In the genomic region with DNA sequence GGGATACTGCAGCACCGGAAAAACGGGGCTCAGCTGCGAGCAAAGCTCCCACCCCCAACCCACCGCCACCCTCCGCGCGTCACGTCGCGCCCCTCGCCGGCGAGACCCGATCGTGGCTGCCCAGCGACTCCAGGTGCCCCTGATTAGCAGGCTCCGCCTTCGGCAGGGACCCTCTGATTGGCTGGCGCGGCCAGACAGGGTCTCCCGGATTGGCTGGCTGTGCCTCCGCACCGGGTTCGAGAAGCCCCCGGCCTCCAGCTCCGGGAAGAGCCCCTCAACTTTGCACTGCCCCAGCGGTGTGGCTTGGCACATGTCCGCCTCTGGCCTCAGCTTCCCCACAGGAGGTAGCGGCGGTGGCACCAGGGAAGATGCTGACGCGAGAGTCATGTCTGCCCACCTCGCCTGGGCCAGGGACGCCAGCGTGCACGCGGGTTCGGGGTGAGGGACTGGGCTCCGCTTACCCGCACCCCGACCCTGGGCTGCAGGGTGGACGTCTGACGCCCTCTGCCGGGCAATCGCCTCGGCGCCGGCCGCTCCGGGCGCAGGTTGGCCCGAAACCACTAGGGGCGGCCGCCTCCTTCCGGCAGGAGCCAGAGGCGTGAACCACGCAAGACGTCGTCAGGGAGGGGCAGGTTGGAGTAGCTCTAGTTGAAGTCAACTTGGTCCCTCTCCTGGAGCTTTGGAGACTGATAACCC, we compare ENCODE assay signal across 9 cellular contexts. TPM values are rescaled to one million over a fixed set of nuclear protein-coding genes. Genes with fewer than 3 reads are reported as not detected.
A peak's percentile ranks its signal among the peaks of the same experiment; 100 is the strongest.
DNase-seq lines count a peak whose midpoint lies in the region; ATAC-seq, FAIRE-seq and TF ChIP-seq lines count a peak whose summit lies in the region.
"Had no signal": no experiment of that assay in that cellular context is flagged by ENCODE, and none has a peak within 500 bp of the region (broad histone marks: within the 10 kb centered on the region; RNA-seq: fewer than 3 reads in every experiment).

No MANE protein-coding gene starts in this region.

- intact Hi-C loops in colonic mucosa (cut with DNase I) (loop anchor here (2.0 to 5.0 kb wide), 3 partner anchors 19 to 97 kb away; partner anchors contain the start of gene PSMD9), HepG2 (cut with micrococcal nuclease; ENCODE audit: unreplicated experiment) (loop anchor here (1.0 to 5.0 kb wide), 2 partner anchors 18 to 97 kb away; no protein-coding TSS in a partner anchor)

- POLR2A ChIA-PET in HepG2 (lab: Yijun Ruan, JAX): interaction anchor here (0.8 to 14.0 kb wide), 14 partner anchors 9 to 107 kb away, joined by 3 to 393 read pairs (median 6); partner anchors contain the start of genes HPD, PSMD9, SETD1B and TMEM120B

- 28% methylated on average over 44 of the region's 59 CpGs for WGBS in HepG2 (ENCODE audit: low lambda C conversion rate)

- peak in 1 of 2 experiments; percentile 8; a peak in 1 of 4 replicates for TF ChIP-seq POLR2A in HepG2 (IDR thresholded peaks at IDR 0.05; ENCODE audit: insufficient read depth in 1 of 2, low read depth in 2 of 2, low read length in 2 of 2)

- TF ChIP-seq RAD21 in HepG2 (CRISPR knock-in tag; IDR thresholded peaks at IDR 0.05): peak; percentile 98

- no peak overlapping the region for H2AFZ ChIP-seq in HepG2 (ENCODE audit: low read length)

- ATAC-seq in GM18909 (IDR thresholded peaks at IDR 0.05; ENCODE audit: poor library complexity, unreplicated experiment): peak; percentile 53
- ATAC-seq in HG03159 (IDR thresholded peaks at IDR 0.05; ENCODE audit: unreplicated experiment): peak; percentile 44
- peak; percentile 49 for ATAC-seq in HepG2

- in situ Hi-C loops in HepG2 (cut with HindIII; ENCODE audit: extremely low pct_ligation_motif_present, low pct_unique_long_range_greater_than_20kb): loop anchor here (5.0 kb wide), 1 partner anchor 93 kb away; the partner anchor contains the start of gene PSMD9

- peaks cover 50% of the 10 kb centered on the region for H3K79me2 ChIP-seq in HepG2 (ENCODE audit: insufficient read depth, low read length)

- no peaks in the 10 kb centered on the region for H3K9me3 ChIP-seq in colonic mucosa
- H3K9me3 ChIP-seq in HepG2 (ENCODE audit: low read length): no peaks in the 10 kb centered on the region

- TF ChIP-seq EP300 in HepG2 (IDR thresholded peaks at IDR 0.05; ENCODE audit: low read depth in 2 of 2, low read length in 2 of 2) (0 out of 4 replicates have a peak, but pooled peaks of 1 of the 2 experiments have one; percentile 10), HepG2 (CRISPR knock-in tag; IDR thresholded peaks at IDR 0.05; ENCODE audit: borderline replicate concordance) (peak; percentile 25; the same call in 1 of the 2 replicates)

- no TSS peak for BruUV-seq in HepG2 (replicated peaks; lab: Mats Ljungman, UMichigan)

- DNase-seq in AG09319 (ENCODE audit: extremely low read depth, low read depth) (peak; percentile 83), NCI-H524 (lab: John Stamatoyannopoulos, UW) (peak; percentile 38 to 84), colonic mucosa (peak; percentile 95), HepG2 (ENCODE audit: low spot score) (peak; percentile 75)
- DNase-seq in activated CD4-positive, alpha-beta T cell treated with anti-CD3 and anti-CD28 coated beads for 48 hours: peak; percentile 97
- DNase-seq in stimulated activated CD4-positive, alpha-beta T cell treated with anti-CD3 and anti-CD28 coated beads, Interleukin-4, amount 100 ng/mL, for 24 hours: peak; percentile 95

- H3K27me3 ChIP-seq in colonic mucosa (no peaks in the 10 kb centered on the region), HepG2 (ENCODE audit: control insufficient read depth in 1 of 2, insufficient read depth in 2 of 2, low read length in 2 of 2) (no peaks in the 10 kb centered on the region)

- H3K4me1 ChIP-seq in colonic mucosa: peaks cover 38% of the 10 kb centered on the region
- peaks cover 92% of the 10 kb centered on the region for H3K4me1 ChIP-seq in HepG2 (ENCODE audit: insufficient read depth, low read length)

- H3K36me3 ChIP-seq in colonic mucosa (no peaks in the 10 kb centered on the region), HepG2 (replicated peaks in 1 of 2; ENCODE audit: control insufficient read depth in 1 of 2, insufficient read depth in 2 of 2, low read length in 2 of 2) (no peaks in the 10 kb centered on the region; a peak in 3 of 5 replicates)

- peaks cover 11% of the 10 kb centered on the region; the same call in 1 of the 2 replicates for H4K20me1 ChIP-seq in HepG2 (ENCODE audit: insufficient read depth, low read length)

- H3K9ac ChIP-seq in colonic mucosa (ENCODE audit: low read depth in 2 of 2, low read length in 2 of 2): peak overlapping the region; percentile 77 to 93
- H3K9ac ChIP-seq in HepG2 (ENCODE audit: insufficient read depth, low read depth, low read length): peak overlapping the region; percentile 82

- CTCF ChIA-PET in HepG2 (lab: Yijun Ruan, JAX; ENCODE audit: low intra/inter-chr PET ratio, low total read pairs): interaction anchor here (1.2 to 3.9 kb wide), 7 partner anchors 12 to 100 kb away, joined by 4 to 89 read pairs (median 20); partner anchors contain the start of gene PSMD9

- peak overlapping the region; percentile 95 for H3K4me2 ChIP-seq in HepG2 (ENCODE audit: low read depth, low read length)

- peak overlapping the region; percentile 70 for H3K4me3 ChIP-seq in colonic mucosa
- peak overlapping the region; percentile 71 to 79 (median 71); a peak in 5 of 6 replicates for H3K4me3 ChIP-seq in HepG2 (replicated peaks in 1 of 3; ENCODE audit: insufficient read depth in 1 of 3, low read depth in 2 of 3, low read length in 3 of 3)

- peak overlapping the region; percentile 78 for H3K27ac ChIP-seq in colonic mucosa
- peak overlapping the region; percentile 85 for H3K27ac ChIP-seq in HepG2 (ENCODE audit: extremely low read length, insufficient read depth, low read length)

- TF ChIP-seq CTCF in AG09319 (IDR thresholded peaks at IDR 0.05; ENCODE audit: low read depth, low read length) (peak; percentile 100), colonic mucosa (IDR thresholded peaks at IDR 0.05) (peak; percentile 99), HepG2 (CRISPR knock-in tag; IDR thresholded peaks at IDR 0.05) (peak; percentile 99)

- peak; percentile 54 for FAIRE-seq in HepG2 (lab: Jason Lieb, UNC)
- FAIRE-seq: TTC549 had no signal

TF ChIP-seq in HepG2, 621 proteins besides CTCF, POLR2A, EP300 and RAD21 (continues in another document):
- TF ChIP-seq SRY (CRISPR knock-in tag; IDR thresholded peaks at IDR 0.05) (peak; percentile 29; the same call in 1 of the 2 replicates), KLF15 (CRISPR knock-in tag; IDR thresholded peaks at IDR 0.05; ENCODE audit: borderline replicate concordance) (no peak), ZNF160 (CRISPR knock-in tag; IDR thresholded peaks at IDR 0.05) (no peak), ARID2 (CRISPR knock-in tag; IDR thresholded peaks at IDR 0.05; ENCODE audit: borderline replicate concordance) (0 out of 2 replicates have a peak, but pooled peaks have one; percentile 22)

RNA-seq across cellular contexts. Expression of gene RHOF, which starts 0.5 kb away (rescaled TPM):
- total RNA-seq in colonic mucosa (10 to 100 TPM; 58.0 to 74.5 TPM), HepG2 (2016; rRNA removed; fragmentation: Illumina TruSeq; extraction: Trizol) (11.0 and 14.6 TPM in 2 replicates)
- total RNA-seq in HepG2 (2016; cell fraction: cytosol; rRNA removed; fragmentation: Illumina TruSeq; extraction: Trizol; ENCODE audit: low read depth): 10.8 and 12.5 TPM in 2 replicates
- total RNA-seq in HepG2 (2016; cell fraction: insoluble cytoplasmic fraction; rRNA removed; fragmentation: Illumina TruSeq; extraction: Trizol): 9.8 and 14.8 TPM in 2 replicates
- total RNA-seq in HepG2 (2016; cell fraction: membrane; rRNA removed; fragmentation: Illumina TruSeq; extraction: Trizol): 18.2 and 24.9 TPM in 2 replicates
- total RNA-seq in HepG2 (2016; cell fraction: nucleus; rRNA removed; fragmentation: Illumina TruSeq; extraction: Trizol): 14.1 and 17.3 TPM in 2 replicates
- 31.3 and 32.2 TPM in 2 replicates for polyA plus RNA-seq in HepG2 (2011; rRNA removed)
- polyA plus RNA-seq in HepG2 (2011; cell fraction: cytosol; rRNA removed): 28.4 and 38.7 TPM in 2 replicates
- polyA plus RNA-seq in HepG2 (2011; cell fraction: nucleus; rRNA removed): 37.5 and 40.2 TPM in 2 replicates
- polyA plus RNA-seq in HepG2 (2012): 10.8 and 12.9 TPM in 2 replicates
- 19.8 and 23.7 TPM in 2 replicates for polyA plus RNA-seq in HepG2 (2016; cell fraction: cytosol; fragmentation: Illumina TruSeq; extraction: Trizol; ENCODE audit: low read depth)
- polyA plus RNA-seq in HepG2 (2016; cell fraction: insoluble cytoplasmic fraction; fragmentation: Illumina TruSeq; extraction: Trizol; ENCODE audit: low read depth): 19.7 and 25.0 TPM in 2 replicates
- 27.0 and 27.4 TPM in 2 replicates for polyA plus RNA-seq in HepG2 (2016; cell fraction: membrane; fragmentation: Illumina TruSeq; extraction: Trizol; ENCODE audit: low read depth)
- polyA plus RNA-seq in HepG2 (2016; cell fraction: nucleus; fragmentation: Illumina TruSeq; extraction: Trizol; ENCODE audit: insufficient read depth, low read depth): 24.9 and 31.1 TPM in 2 replicates
- polyA minus RNA-seq in HepG2 (2011; rRNA and poly(A)+ RNA removed; ENCODE audit: low replicate concordance): 46.1 and 174 TPM in 2 replicates
- polyA minus RNA-seq in HepG2 (2011; cell fraction: cytosol; rRNA and poly(A)+ RNA removed): 32.2 and 38.9 TPM in 2 replicates
- polyA minus RNA-seq in HepG2 (2011; cell fraction: nucleus; rRNA and poly(A)+ RNA removed): 32.4 and 35.6 TPM in 2 replicates

RNA-seq across cellular contexts. Expression of gene SETD1B, which starts 9.8 kb away (rescaled TPM):
- total RNA-seq in colonic mucosa: 10 to 100 TPM; 20.4 to 25.4 TPM
- 1.4 and 1.8 TPM in 2 replicates for total RNA-seq in HepG2 (2016; rRNA removed; fragmentation: Illumina TruSeq; extraction: Trizol)
- 0.40 and 0.44 TPM in 2 replicates for total RNA-seq in HepG2 (2016; cell fraction: cytosol; rRNA removed; fragmentation: Illumina TruSeq; extraction: Trizol; ENCODE audit: low read depth)
- total RNA-seq in HepG2 (2016; cell fraction: insoluble cytoplasmic fraction; rRNA removed; fragmentation: Illumina TruSeq; extraction: Trizol): 1.3 TPM in 2 replicates
- 1.3 and 1.4 TPM in 2 replicates for total RNA-seq in HepG2 (2016; cell fraction: membrane; rRNA removed; fragmentation: Illumina TruSeq; extraction: Trizol)
- total RNA-seq in HepG2 (2016; cell fraction: nucleus; rRNA removed; fragmentation: Illumina TruSeq; extraction: Trizol): 2.7 and 3.3 TPM in 2 replicates
- 1.1 and 1.3 TPM in 2 replicates for polyA plus RNA-seq in HepG2 (2011; rRNA removed)
- polyA plus RNA-seq in HepG2 (2011; cell fraction: cytosol; rRNA removed): 0.43 and 0.51 TPM in 2 replicates
- 9.3 TPM in 2 replicates for polyA plus RNA-seq in HepG2 (2011; cell fraction: nucleus; rRNA removed)
- polyA plus RNA-seq in HepG2 (2012): 4.2 and 6.2 TPM in 2 replicates
- polyA plus RNA-seq in HepG2 (2016; cell fraction: cytosol; fragmentation: Illumina TruSeq; extraction: Trizol; ENCODE audit: low read depth): 0.32 and 0.34 TPM in 2 replicates
- 2.6 and 3.8 TPM in 2 replicates for polyA plus RNA-seq in HepG2 (2016; cell fraction: insoluble cytoplasmic fraction; fragmentation: Illumina TruSeq; extraction: Trizol; ENCODE audit: low read depth)
- 0.70 and 0.76 TPM in 2 replicates for polyA plus RNA-seq in HepG2 (2016; cell fraction: membrane; fragmentation: Illumina TruSeq; extraction: Trizol; ENCODE audit: low read depth)
- polyA plus RNA-seq in HepG2 (2016; cell fraction: nucleus; fragmentation: Illumina TruSeq; extraction: Trizol; ENCODE audit: insufficient read depth, low read depth): 16.0 and 18.9 TPM in 2 replicates
- polyA minus RNA-seq in HepG2 (2011; rRNA and poly(A)+ RNA removed; ENCODE audit: low replicate concordance): 2.1 and 4.2 TPM in 2 replicates
- 1.8 and 2.5 TPM in 2 replicates for polyA minus RNA-seq in HepG2 (2011; cell fraction: cytosol; rRNA and poly(A)+ RNA removed)
- 3.6 and 4.4 TPM in 2 replicates for polyA minus RNA-seq in HepG2 (2011; cell fraction: nucleus; rRNA and poly(A)+ RNA removed)

Comparison
In these comparisons a context has a peak if more than half of its experiments do, and no peak if none do; other contexts are left out.
1. Peak in every context shown above with its lines: DNase-seq, ATAC-seq, H3K4me3 ChIP-seq and H3K27ac ChIP-seq.
2. RNA of gene SETD1B, which starts 9.8 kb away (total RNA-seq): 20.4 to 25.4 TPM in colonic mucosa; 0.40 to 3.3 TPM in HepG2; every median in the first group is over 4 times any median in the second.